In the genomic region with DNA sequence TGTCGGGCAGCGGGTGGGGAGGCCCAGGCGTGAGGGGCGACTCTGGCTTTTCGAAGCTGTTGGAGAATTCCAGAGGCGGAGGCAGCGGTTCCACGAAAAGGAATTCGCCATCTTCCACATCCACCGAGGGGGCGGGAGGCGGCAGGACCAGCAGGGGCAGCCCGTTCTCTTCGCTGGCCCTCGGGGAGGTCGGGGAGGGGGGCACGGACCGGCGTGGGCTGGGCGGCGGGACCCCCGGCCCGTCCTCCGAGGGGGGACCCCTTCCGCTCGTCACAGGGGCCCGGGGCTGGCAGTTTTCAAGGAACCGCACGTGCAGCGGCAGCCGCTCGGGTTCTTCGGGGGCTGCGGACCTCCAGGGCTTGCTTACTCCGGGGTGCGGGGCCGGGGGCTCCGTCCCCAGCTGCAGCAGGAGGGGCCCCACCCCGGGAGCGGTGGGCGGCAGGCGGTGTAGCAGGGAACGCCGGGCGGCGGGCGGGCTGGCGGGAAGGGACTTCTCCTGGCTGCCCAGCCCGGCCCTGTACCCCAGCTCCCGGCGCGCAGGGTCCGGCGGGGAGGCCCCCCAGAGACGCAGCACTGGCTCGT, we compare ENCODE assay signal across 3 cellular contexts.
TF ChIP-seq lines count a peak whose summit lies in the region.

No MANE protein-coding gene starts in this region.

TF ChIP-seq in SK-N-SH, 30 proteins besides CTCF, POLR2A, EP300 and RAD21:
- TF ChIP-seq NRF1 (IDR thresholded peaks at IDR 0.05; ENCODE audit: low read depth, low read length), result no peak
- TF ChIP-seq, protein P1, sequence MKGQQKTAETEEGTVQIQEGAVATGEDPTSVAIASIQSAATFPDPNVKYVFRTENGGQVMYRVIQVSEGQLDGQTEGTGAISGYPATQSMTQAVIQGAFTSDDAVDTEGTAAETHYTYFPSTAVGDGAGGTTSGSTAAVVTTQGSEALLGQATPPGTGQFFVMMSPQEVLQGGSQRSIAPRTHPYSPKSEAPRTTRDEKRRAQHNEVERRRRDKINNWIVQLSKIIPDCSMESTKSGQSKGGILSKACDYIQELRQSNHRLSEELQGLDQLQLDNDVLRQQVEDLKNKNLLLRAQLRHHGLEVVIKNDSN (IDR thresholded peaks at IDR 0.05; ENCODE audit: borderline replicate concordance, low read depth), result no peak
- TF ChIP-seq, protein P2, sequence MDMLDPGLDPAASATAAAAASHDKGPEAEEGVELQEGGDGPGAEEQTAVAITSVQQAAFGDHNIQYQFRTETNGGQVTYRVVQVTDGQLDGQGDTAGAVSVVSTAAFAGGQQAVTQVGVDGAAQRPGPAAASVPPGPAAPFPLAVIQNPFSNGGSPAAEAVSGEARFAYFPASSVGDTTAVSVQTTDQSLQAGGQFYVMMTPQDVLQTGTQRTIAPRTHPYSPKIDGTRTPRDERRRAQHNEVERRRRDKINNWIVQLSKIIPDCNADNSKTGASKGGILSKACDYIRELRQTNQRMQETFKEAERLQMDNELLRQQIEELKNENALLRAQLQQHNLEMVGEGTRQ (IDR thresholded peaks at IDR 0.05; ENCODE audit: borderline replicate concordance, low read depth, low read length), result no peak
- TF ChIP-seq EZH2phosphoT487 (IDR thresholded peaks at IDR 0.05; ENCODE audit: borderline replicate concordance, low read depth), result no peak
- no peak for TF ChIP-seq FOSL2 (IDR thresholded peaks at IDR 0.05; ENCODE audit: borderline replicate concordance, low read depth)
- no peak for TF ChIP-seq TAF1 (IDR thresholded peaks at IDR 0.05; ENCODE audit: borderline replicate concordance, low read depth, low read length)
- no peak for TF ChIP-seq MEF2A (IDR thresholded peaks at IDR 0.05; ENCODE audit: borderline replicate concordance, low read depth)
- no peak for TF ChIP-seq YY1 (IDR thresholded peaks at IDR 0.05; ENCODE audit: low read depth)
- TF ChIP-seq NFIC (IDR thresholded peaks at IDR 0.05; ENCODE audit: borderline replicate concordance), result no peak
- no peak for TF ChIP-seq GABPA (IDR thresholded peaks at IDR 0.05; ENCODE audit: low read depth)
- TF ChIP-seq MXI1 (IDR thresholded peaks at IDR 0.05; ENCODE audit: low read depth, low read length), result no peak
- no peak for TF ChIP-seq TEAD4 (IDR thresholded peaks at IDR 0.05; ENCODE audit: borderline replicate concordance, insufficient read depth)
- TF ChIP-seq, protein P3, sequence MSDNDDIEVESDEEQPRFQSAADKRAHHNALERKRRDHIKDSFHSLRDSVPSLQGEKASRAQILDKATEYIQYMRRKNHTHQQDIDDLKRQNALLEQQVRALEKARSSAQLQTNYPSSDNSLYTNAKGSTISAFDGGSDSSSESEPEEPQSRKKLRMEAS (IDR thresholded peaks at IDR 0.05; ENCODE audit: low read depth), result no peak
- no peak for TF ChIP-seq JUND (IDR thresholded peaks at IDR 0.05)

TF ChIP-seq in SK-N-SH treated with all-trans-retinoic acid at 6 μM for 48 hours, 23 proteins besides CTCF, POLR2A, EP300 and RAD21:
- TF ChIP-seq ISL1 (CRISPR knock-in tag; IDR thresholded peaks at IDR 0.05) (no peak), TOX (CRISPR knock-in tag; IDR thresholded peaks at IDR 0.05; ENCODE audit: borderline replicate concordance) (no peak), ZFP30 (CRISPR knock-in tag; IDR thresholded peaks at IDR 0.05) (no peak), CSDC2 (CRISPR knock-in tag; IDR thresholded peaks at IDR 0.05) (no peak), BACH2 (CRISPR knock-in tag; IDR thresholded peaks at IDR 0.05; ENCODE audit: borderline replicate concordance) (no peak)
- TF ChIP-seq, protein P4, sequence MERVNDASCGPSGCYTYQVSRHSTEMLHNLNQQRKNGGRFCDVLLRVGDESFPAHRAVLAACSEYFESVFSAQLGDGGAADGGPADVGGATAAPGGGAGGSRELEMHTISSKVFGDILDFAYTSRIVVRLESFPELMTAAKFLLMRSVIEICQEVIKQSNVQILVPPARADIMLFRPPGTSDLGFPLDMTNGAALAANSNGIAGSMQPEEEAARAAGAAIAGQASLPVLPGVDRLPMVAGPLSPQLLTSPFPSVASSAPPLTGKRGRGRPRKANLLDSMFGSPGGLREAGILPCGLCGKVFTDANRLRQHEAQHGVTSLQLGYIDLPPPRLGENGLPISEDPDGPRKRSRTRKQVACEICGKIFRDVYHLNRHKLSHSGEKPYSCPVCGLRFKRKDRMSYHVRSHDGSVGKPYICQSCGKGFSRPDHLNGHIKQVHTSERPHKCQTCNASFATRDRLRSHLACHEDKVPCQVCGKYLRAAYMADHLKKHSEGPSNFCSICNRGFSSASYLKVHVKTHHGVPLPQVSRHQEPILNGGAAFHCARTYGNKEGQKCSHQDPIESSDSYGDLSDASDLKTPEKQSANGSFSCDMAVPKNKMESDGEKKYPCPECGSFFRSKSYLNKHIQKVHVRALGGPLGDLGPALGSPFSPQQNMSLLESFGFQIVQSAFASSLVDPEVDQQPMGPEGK (CRISPR knock-in tag; IDR thresholded peaks at IDR 0.05; ENCODE audit: borderline replicate concordance), result no peak
TF ChIP-seq in SK-N-SH treated with all-trans-retinoic acid at 6 μM for 48 hours: peak in this region for 0.

TF ChIP-seq in endothelial cell of umbilical vein, 7 proteins besides CTCF, POLR2A, EP300 and RAD21:
- TF ChIP-seq EZH2 (IDR thresholded peaks at IDR 0.05; ENCODE audit: borderline replicate concordance, low read depth, low read length, severe bottlenecking) (peak; percentile 97), GATA2 (IDR thresholded peaks at IDR 0.05; ENCODE audit: insufficient read depth, insufficient read length, low read depth, low read length) (no peak)
